ENCODE assay signal across 1 cellular context in the genomic region with DNA sequence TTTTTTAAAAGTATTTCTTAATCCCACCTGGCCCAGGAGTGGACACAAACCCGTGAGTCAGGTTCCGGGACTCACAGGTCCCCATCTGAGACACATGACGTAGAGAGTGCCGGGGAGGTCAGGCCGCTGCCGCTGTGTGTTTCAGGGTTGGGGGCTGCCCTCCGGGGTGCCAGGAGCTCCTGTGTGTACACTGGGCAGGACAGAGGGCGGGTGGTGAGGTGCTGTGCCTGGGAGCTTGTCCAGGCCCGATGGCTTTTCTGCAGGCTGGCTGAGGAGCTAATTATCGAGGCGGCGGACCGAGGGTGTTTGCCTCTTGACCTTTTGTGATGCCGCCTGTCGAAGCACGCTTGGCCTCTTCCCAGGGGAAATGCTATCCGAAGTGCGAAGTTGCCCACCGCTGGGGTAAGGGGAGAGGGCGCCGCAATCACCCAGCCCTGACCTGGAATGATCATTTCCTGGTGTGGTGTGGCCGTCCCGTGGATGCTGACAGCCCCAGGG.
TF ChIP-seq lines count a peak whose summit lies in the region.

No MANE protein-coding gene starts in this region.

TF ChIP-seq in GM23338, 12 proteins besides CTCF, POLR2A, EP300 and RAD21 (continued from another document):
- TF ChIP-seq, protein P1, sequence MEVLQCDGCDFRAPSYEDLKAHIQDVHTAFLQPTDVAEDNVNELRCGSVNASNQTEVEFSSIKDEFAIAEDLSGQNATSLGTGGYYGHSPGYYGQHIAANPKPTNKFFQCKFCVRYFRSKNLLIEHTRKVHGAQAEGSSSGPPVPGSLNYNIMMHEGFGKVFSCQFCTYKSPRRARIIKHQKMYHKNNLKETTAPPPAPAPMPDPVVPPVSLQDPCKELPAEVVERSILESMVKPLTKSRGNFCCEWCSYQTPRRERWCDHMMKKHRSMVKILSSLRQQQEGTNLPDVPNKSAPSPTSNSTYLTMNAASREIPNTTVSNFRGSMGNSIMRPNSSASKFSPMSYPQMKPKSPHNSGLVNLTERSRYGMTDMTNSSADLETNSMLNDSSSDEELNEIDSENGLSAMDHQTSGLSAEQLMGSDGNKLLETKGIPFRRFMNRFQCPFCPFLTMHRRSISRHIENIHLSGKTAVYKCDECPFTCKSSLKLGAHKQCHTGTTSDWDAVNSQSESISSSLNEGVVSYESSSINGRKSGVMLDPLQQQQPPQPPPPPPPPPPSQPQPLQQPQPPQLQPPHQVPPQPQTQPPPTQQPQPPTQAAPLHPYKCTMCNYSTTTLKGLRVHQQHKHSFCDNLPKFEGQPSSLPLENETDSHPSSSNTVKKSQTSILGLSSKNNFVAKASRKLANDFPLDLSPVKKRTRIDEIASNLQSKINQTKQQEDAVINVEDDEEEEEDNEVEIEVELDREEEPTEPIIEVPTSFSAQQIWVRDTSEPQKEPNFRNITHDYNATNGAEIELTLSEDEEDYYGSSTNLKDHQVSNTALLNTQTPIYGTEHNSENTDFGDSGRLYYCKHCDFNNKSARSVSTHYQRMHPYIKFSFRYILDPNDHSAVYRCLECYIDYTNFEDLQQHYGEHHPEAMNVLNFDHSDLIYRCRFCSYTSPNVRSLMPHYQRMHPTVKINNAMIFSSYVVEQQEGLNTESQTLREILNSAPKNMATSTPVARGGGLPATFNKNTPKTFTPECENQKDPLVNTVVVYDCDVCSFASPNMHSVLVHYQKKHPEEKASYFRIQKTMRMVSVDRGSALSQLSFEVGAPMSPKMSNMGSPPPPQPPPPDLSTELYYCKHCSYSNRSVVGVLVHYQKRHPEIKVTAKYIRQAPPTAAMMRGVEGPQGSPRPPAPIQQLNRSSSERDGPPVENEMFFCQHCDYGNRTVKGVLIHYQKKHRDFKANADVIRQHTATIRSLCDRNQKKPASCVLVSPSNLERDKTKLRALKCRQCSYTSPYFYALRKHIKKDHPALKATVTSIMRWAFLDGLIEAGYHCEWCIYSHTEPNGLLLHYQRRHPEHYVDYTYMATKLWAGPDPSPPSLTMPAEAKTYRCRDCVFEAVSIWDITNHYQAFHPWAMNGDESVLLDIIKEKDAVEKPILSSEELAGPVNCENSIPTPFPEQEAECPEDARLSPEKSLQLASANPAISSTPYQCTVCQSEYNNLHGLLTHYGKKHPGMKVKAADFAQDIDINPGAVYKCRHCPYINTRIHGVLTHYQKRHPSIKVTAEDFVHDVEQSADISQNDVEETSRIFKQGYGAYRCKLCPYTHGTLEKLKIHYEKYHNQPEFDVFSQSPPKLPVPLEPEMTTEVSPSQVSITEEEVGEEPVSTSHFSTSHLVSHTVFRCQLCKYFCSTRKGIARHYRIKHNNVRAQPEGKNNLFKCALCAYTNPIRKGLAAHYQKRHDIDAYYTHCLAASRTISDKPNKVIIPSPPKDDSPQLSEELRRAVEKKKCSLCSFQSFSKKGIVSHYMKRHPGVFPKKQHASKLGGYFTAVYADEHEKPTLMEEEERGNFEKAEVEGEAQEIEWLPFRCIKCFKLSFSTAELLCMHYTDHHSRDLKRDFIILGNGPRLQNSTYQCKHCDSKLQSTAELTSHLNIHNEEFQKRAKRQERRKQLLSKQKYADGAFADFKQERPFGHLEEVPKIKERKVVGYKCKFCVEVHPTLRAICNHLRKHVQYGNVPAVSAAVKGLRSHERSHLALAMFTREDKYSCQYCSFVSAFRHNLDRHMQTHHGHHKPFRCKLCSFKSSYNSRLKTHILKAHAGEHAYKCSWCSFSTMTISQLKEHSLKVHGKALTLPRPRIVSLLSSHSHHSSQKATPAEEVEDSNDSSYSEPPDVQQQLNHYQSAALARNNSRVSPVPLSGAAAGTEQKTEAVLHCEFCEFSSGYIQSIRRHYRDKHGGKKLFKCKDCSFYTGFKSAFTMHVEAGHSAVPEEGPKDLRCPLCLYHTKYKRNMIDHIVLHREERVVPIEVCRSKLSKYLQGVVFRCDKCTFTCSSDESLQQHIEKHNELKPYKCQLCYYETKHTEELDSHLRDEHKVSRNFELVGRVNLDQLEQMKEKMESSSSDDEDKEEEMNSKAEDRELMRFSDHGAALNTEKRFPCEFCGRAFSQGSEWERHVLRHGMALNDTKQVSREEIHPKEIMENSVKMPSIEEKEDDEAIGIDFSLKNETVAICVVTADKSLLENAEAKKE (CRISPR knock-in tag; IDR thresholded peaks at IDR 0.05), result no peak
- no peak for TF ChIP-seq NANOG (IDR thresholded peaks at IDR 0.05; ENCODE audit: borderline replicate concordance)
- TF ChIP-seq, protein P2, sequence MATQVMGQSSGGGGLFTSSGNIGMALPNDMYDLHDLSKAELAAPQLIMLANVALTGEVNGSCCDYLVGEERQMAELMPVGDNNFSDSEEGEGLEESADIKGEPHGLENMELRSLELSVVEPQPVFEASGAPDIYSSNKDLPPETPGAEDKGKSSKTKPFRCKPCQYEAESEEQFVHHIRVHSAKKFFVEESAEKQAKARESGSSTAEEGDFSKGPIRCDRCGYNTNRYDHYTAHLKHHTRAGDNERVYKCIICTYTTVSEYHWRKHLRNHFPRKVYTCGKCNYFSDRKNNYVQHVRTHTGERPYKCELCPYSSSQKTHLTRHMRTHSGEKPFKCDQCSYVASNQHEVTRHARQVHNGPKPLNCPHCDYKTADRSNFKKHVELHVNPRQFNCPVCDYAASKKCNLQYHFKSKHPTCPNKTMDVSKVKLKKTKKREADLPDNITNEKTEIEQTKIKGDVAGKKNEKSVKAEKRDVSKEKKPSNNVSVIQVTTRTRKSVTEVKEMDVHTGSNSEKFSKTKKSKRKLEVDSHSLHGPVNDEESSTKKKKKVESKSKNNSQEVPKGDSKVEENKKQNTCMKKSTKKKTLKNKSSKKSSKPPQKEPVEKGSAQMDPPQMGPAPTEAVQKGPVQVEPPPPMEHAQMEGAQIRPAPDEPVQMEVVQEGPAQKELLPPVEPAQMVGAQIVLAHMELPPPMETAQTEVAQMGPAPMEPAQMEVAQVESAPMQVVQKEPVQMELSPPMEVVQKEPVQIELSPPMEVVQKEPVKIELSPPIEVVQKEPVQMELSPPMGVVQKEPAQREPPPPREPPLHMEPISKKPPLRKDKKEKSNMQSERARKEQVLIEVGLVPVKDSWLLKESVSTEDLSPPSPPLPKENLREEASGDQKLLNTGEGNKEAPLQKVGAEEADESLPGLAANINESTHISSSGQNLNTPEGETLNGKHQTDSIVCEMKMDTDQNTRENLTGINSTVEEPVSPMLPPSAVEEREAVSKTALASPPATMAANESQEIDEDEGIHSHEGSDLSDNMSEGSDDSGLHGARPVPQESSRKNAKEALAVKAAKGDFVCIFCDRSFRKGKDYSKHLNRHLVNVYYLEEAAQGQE (IDR thresholded peaks at IDR 0.05; ENCODE audit: unreplicated experiment), result no peak
TF ChIP-seq in GM23338: peak in this region for 0.
